8 cellular contexts compared by ENCODE assay signal in the genomic region with DNA sequence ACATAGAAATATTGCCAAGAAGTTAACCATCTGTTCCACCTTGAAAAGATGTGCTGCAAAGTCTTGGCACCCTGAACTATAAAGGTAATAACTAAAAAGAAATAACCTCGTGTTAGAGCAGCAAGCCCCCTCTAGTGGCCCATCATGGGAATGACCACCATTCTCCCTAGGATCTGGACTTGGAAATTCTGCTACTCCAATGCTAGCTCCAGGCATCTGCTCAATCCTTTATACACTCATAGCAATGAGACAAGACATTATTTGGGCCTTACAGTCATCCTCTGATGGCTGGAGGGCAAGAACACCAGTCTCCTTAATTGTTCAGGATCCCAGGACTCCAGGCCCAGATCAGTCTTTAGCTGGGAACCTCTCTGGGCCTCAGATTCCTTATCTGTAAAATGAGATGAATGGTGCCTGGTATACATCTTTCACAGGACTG.
DNase-seq lines count a peak whose midpoint lies in the region; ATAC-seq and TF ChIP-seq lines count a peak whose summit lies in the region.

No MANE protein-coding gene starts in this region.

- peaks cover 7% of the 10 kb centered on the region for H3K9me3 Mint-ChIP-seq in progenitor cell of endocrine pancreas (ENCODE audit: low read depth)

- no peak overlapping the region for H3K4me3 Mint-ChIP-seq in progenitor cell of endocrine pancreas (ENCODE audit: low read depth)

- no peaks in the 10 kb centered on the region for H3K4me1 Mint-ChIP-seq in progenitor cell of endocrine pancreas (ENCODE audit: low read depth)

- H3K27me3 Mint-ChIP-seq in progenitor cell of endocrine pancreas: no peaks in the 10 kb centered on the region

- peak; percentile 80 for ATAC-seq in HG02852 (IDR thresholded peaks at IDR 0.05; ENCODE audit: unreplicated experiment)
- no peak for ATAC-seq in HG03097 (IDR thresholded peaks at IDR 0.05; ENCODE audit: low FRiP score, unreplicated experiment)

- TF ChIP-seq CTCF in progenitor cell of endocrine pancreas (IDR thresholded peaks at IDR 0.05; ENCODE audit: unreplicated experiment): peak; percentile 89

- H3K27ac Mint-ChIP-seq in progenitor cell of endocrine pancreas: no peak overlapping the region

- peak; percentile 16 for DNase-seq in activated gamma-delta T cell treated with Interleukin-2 at 50 U/mL for 16 hours
- DNase-seq in activated gamma-delta T cell (lab: John Stamatoyannopoulos, UW): no peak
- DNase-seq in NCI-H460 (ENCODE audit: extremely low read depth, low read depth): peak; percentile 36
- DNase-seq in activated CD8-positive, alpha-beta memory T cell treated with anti-CD3 and anti-CD28 coated beads, Interleukin-2, amount 50 U/mL, for 4 hours: peak; percentile 37
- peak; percentile 32 for DNase-seq in globus pallidus (ENCODE audit: low spot score)
- peak; percentile 34 for DNase-seq in progenitor cell of endocrine pancreas (ENCODE audit: low spot score, unreplicated experiment)

- peaks cover 9% of the 10 kb centered on the region for H3K36me3 Mint-ChIP-seq in progenitor cell of endocrine pancreas (ENCODE audit: insufficient read depth)
